10 cellular contexts compared by ENCODE assay signal in genomic region chr19:40800997-40801377, GRCh38. TPM values are rescaled to one million over a fixed set of nuclear protein-coding genes. Genes with fewer than 3 reads are reported as not detected.
A peak's percentile ranks its signal among the peaks of the same experiment; 100 is the strongest.
DNase-seq lines count a peak whose midpoint lies in the region; ATAC-seq and TF ChIP-seq lines count a peak whose summit lies in the region.
"Had no signal": no experiment of that assay in that cellular context is flagged by ENCODE, and none has a peak within 500 bp of the region (broad histone marks: within the 10 kb centered on the region; RNA-seq: fewer than 3 reads in every experiment).

No MANE protein-coding gene starts in this region.

- intact Hi-C loops in Calu3 (cut with micrococcal nuclease; ENCODE audit: unreplicated experiment) = no loop called here

- no peaks in the 10 kb centered on the region for H3K9me3 ChIP-seq in SJSA1 (replicated peaks)
- H3K9me3 ChIP-seq in esophagus (ENCODE audit: control insufficient read depth in 2 of 2, insufficient read depth in 1 of 2, low read depth in 1 of 2, low read length in 1 of 2) = no peaks in the 10 kb centered on the region
- H3K9me3 ChIP-seq: pancreas had no signal

- H3K27me3 ChIP-seq in SJSA1 (replicated peaks) = no peaks in the 10 kb centered on the region
- H3K27me3 ChIP-seq in esophagus (ENCODE audit: control insufficient read depth in 1 of 2, insufficient read depth in 2 of 2, low read length in 2 of 2) = no peaks in the 10 kb centered on the region
- H3K27me3 ChIP-seq in rectal smooth muscle tissue (ENCODE audit: control insufficient read depth, insufficient read depth, low read length) = no peaks in the 10 kb centered on the region
- H3K27me3 ChIP-seq in foreskin keratinocyte = no peaks in the 10 kb centered on the region
- H3K27me3 ChIP-seq: pancreas had no signal

- 82 to 86% methylated on average over 22 to 27 of the region's 27 CpGs for WGBS in esophagus, 2 donors

- H3K9me3 Mint-ChIP-seq in Calu3 (ENCODE audit: low read depth, unreplicated experiment) = no peaks in the 10 kb centered on the region

- TF ChIP-seq CTCF in Calu3 (IDR thresholded peaks at IDR 0.05; ENCODE audit: unreplicated experiment) (no peak), foreskin keratinocyte (conservative IDR thresholded peaks at IDR 0.05) (no peak)

- H3K4me3 ChIP-seq in SJSA1 = peak overlapping the region; percentile 85; the same call in 1 of the 2 replicates
- H3K4me3 ChIP-seq in esophagus (ENCODE audit: low read depth in 1 of 2, low read length in 2 of 2) = peak overlapping the region in 1 of 2 donors; percentile 78
- H3K4me3 ChIP-seq in rectal smooth muscle tissue (ENCODE audit: low read length) = peak overlapping the region; percentile 84

- H3K27ac ChIP-seq in SJSA1 (no peak overlapping the region), esophagus (ENCODE audit: low read depth in 2 of 2, low read length in 1 of 2) (peak overlapping the region; percentile 8 to 26), rectal smooth muscle tissue (ENCODE audit: low read depth, low read length) (peak overlapping the region; percentile 18), foreskin keratinocyte (no peak overlapping the region)

- peaks cover 74% of the 10 kb centered on the region for H3K4me1 Mint-ChIP-seq in Calu3 (ENCODE audit: low read depth, unreplicated experiment)

- H3K4me3 Mint-ChIP-seq in Calu3 (ENCODE audit: low read depth, unreplicated experiment) = peak overlapping the region; percentile 88

- CTCF ChIA-PET in Calu3 (lab: Charles Lee) = interaction anchor here (0.8 kb wide), 1 partner anchor 42 kb away, joined by 4 read pairs; no protein-coding TSS in a partner anchor

- no peak for ATAC-seq in foreskin keratinocyte
- ATAC-seq in HG03095 (IDR thresholded peaks at IDR 0.05; ENCODE audit: unreplicated experiment) = no peak
- ATAC-seq: pancreas had no signal

- no peak overlapping the region for H3K9ac ChIP-seq in rectal smooth muscle tissue (ENCODE audit: low read length)

- H3K36me3 Mint-ChIP-seq in Calu3 (ENCODE audit: insufficient read depth, unreplicated experiment) = peaks cover 84% of the 10 kb centered on the region

- H3K27me3 Mint-ChIP-seq in Calu3 (ENCODE audit: unreplicated experiment) = no peaks in the 10 kb centered on the region

- peak overlapping the region; percentile 95 for H3K27ac Mint-ChIP-seq in Calu3 (ENCODE audit: unreplicated experiment)

- BruUV-seq in Calu3 (replicated peaks; lab: Mats Ljungman, UMichigan) = no TSS peak

- peaks cover 60% of the 10 kb centered on the region for H3K36me3 ChIP-seq in SJSA1
- peaks cover 0 to 24% of the 10 kb centered on the region in 2 donors for H3K36me3 ChIP-seq in esophagus (ENCODE audit: control insufficient read depth in 2 of 2, insufficient read depth in 2 of 2, low read length in 1 of 2)
- peaks cover 14% of the 10 kb centered on the region for H3K36me3 ChIP-seq in rectal smooth muscle tissue (ENCODE audit: control insufficient read depth, insufficient read depth, low read length)
- H3K36me3 ChIP-seq: pancreas had no signal

- DNase-seq in Calu3 (no peak), SJSA1 (ENCODE audit: low read depth in 1 of 2, low spot score in 2 of 2) (no peak), foreskin keratinocyte (no peak), mucosa of gallbladder (ENCODE audit: low spot score) (no peak)
- no peak for DNase-seq in activated effector memory CD4-positive, alpha-beta T cell treated with Interleukin-2 at 50 U/mL for 16 hours

- H3K4me1 ChIP-seq in SJSA1 (replicated peaks) (peaks cover 31% of the 10 kb centered on the region), esophagus (ENCODE audit: control insufficient read depth in 2 of 2, insufficient read depth in 2 of 2, low read length in 1 of 2) (peaks cover 20 to 47% of the 10 kb centered on the region in 2 donors), rectal smooth muscle tissue (ENCODE audit: control insufficient read depth, insufficient read depth, low read length) (peaks cover 47% of the 10 kb centered on the region), foreskin keratinocyte (peaks cover 16% of the 10 kb centered on the region)

RNA-seq across cellular contexts. Expression of gene EGLN2, which starts 2.0 kb away (rescaled TPM):
- total RNA-seq in Calu3 (2022) (95.4 and 109 TPM in 2 replicates), foreskin keratinocyte (81.3 and 84.6 TPM in 2 replicates), mucosa of gallbladder (114 TPM)
- 71.0 and 82.8 TPM in 2 replicates for total RNA-seq in SJSA1 (2014; rRNA removed; shearing (Covaris generic))
- polyA plus RNA-seq in esophagus (10 to 100 TPM; 36.3 to 44.7 TPM), foreskin keratinocyte (73.2 and 74.2 TPM in 2 replicates)

RNA-seq across cellular contexts. Expression of gene RAB4B, which starts 22.9 kb away (rescaled TPM):
- total RNA-seq in Calu3 (2022) (21.0 and 22.7 TPM in 2 replicates), foreskin keratinocyte (13.0 and 17.0 TPM in 2 replicates), mucosa of gallbladder (54.4 TPM)
- total RNA-seq in SJSA1 (2014; rRNA removed; shearing (Covaris generic)) = 21.4 and 28.5 TPM in 2 replicates
- polyA plus RNA-seq in esophagus (10 to 100 TPM; 30.9 to 41.8 TPM), foreskin keratinocyte (25.7 and 33.1 TPM in 2 replicates)

RNA-seq across cellular contexts. Expression of gene MIA, which starts 25.7 kb away (rescaled TPM):
- total RNA-seq in Calu3 (2022) (30.2 and 49.3 TPM in 2 replicates), foreskin keratinocyte (5.6 and 15.4 TPM in 2 replicates), mucosa of gallbladder (4.5 TPM)
- not detected in 2 replicates for total RNA-seq in SJSA1 (2014; rRNA removed; shearing (Covaris generic))
- polyA plus RNA-seq in esophagus (1 to 10 TPM in 1 of 2 donors, under 1 TPM in 1; 0.47 to 1.8 TPM), foreskin keratinocyte (10.0 and 23.9 TPM in 2 replicates)

RNA-seq across cellular contexts. Expression of gene CYP2A6, which starts 49.3 kb away (rescaled TPM):
- total RNA-seq in Calu3 (2022) (not detected in 2 replicates), foreskin keratinocyte (not detected in 2 replicates), mucosa of gallbladder (1.9 TPM)
- not detected in 2 replicates for total RNA-seq in SJSA1 (2014; rRNA removed; shearing (Covaris generic))
- polyA plus RNA-seq in esophagus (not detected), foreskin keratinocyte (not detected in 2 replicates)
- total RNA-seq: cerebellum had no signal
- polyA plus RNA-seq: pancreas had no signal

RNA-seq across cellular contexts. Expression of gene SNRPA, which starts 50.0 kb away (rescaled TPM):
- total RNA-seq in Calu3 (2022) (95.4 and 102 TPM in 2 replicates), foreskin keratinocyte (104 and 129 TPM in 2 replicates), mucosa of gallbladder (58.1 TPM)
- 61.4 and 80.2 TPM in 2 replicates for total RNA-seq in SJSA1 (2014; rRNA removed; shearing (Covaris generic))
- polyA plus RNA-seq in esophagus (10 to 100 TPM; 48.9 to 58.1 TPM), foreskin keratinocyte (121 and 130 TPM in 2 replicates)

Comparison
In these comparisons a context has a peak if more than half of its experiments do, and no peak if none do; other contexts are left out.
1. H3K27ac ChIP-seq: peak in esophagus (2 of 2) and rectal smooth muscle tissue (single experiment); none in SJSA1 (single experiment) and foreskin keratinocyte (single experiment).